Comparison of ENCODE assay signal across 18 cellular contexts in genomic region chr1:3911981-3912808, GRCh38.
"Had no signal": no experiment of that assay in that cellular context is flagged by ENCODE, and none has a peak within 500 bp of the region (broad histone marks: within the 10 kb centered on the region; RNA-seq: fewer than 3 reads in every experiment).

No MANE protein-coding gene starts in this region.

- H3K4me1 ChIP-seq: psoas muscle had no signal

- H3K9me3 ChIP-seq: psoas muscle had no signal

- H3K27ac ChIP-seq: cardiac muscle cell, dorsolateral prefrontal cortex, psoas muscle had no signal

- H3K4me3 ChIP-seq: cardiac muscle cell, dorsolateral prefrontal cortex, psoas muscle, skin epidermis had no signal

- H3K4me3 Mint-ChIP-seq: activated T-cell treated with anti-CD3 and anti-CD28 coated beads, Interleukin-2, amount 50 U/mL, for 72 hours; nephron progenitor cell; stimulated activated naive CD8-positive, alpha-beta T cell treated with anti-CD3 and anti-CD28 coated beads, Interleukin-15, amount 100 ng/mL, for 72 hours; type B pancreatic cell had no signal

- H3K27ac Mint-ChIP-seq: activated naive CD4-positive, alpha-beta T cell treated with anti-CD3 and anti-CD28 coated beads, Interleukin-2, amount 50 U/mL, for 72 hours; activated T-cell treated with anti-CD3 and anti-CD28 coated beads, Interleukin-2, amount 50 U/mL, for 72 hours; nephron progenitor cell; type B pancreatic cell had no signal

- H3K36me3 Mint-ChIP-seq: activated naive CD4-positive, alpha-beta T cell treated with anti-CD3 and anti-CD28 coated beads, Interleukin-2, amount 50 U/mL, for 72 hours; type B pancreatic cell had no signal

- ATAC-seq: activated CD4-positive, CD25-positive, alpha-beta regulatory T cell treated with anti-CD3 and anti-CD28 coated beads, Interleukin-2, amount 50 U/mL, for 24 hours; psoas muscle; right cardiac atrium; stimulated activated naive CD8-positive, alpha-beta T cell treated with anti-CD3 and anti-CD28 coated beads, Interleukin-15, amount 100 ng/mL, for 72 hours had no signal

- H3K9me3 Mint-ChIP-seq: activated naive CD4-positive, alpha-beta T cell treated with anti-CD3 and anti-CD28 coated beads, Interleukin-2, amount 50 U/mL, for 72 hours; activated T-cell treated with anti-CD3 and anti-CD28 coated beads, Interleukin-2, amount 50 U/mL, for 72 hours; nephron progenitor cell; stimulated activated naive CD8-positive, alpha-beta T cell treated with anti-CD3 and anti-CD28 coated beads, Interleukin-15, amount 100 ng/mL, for 72 hours; type B pancreatic cell had no signal

- DNase-seq: activated gamma-delta T cell treated with Interleukin-2 at 50 U/mL for 16 hours; activated T-cell treated with anti-CD3 and anti-CD28 coated beads, Interleukin-2, amount 50 U/mL, for 72 hours; amniotic stem cell; foreskin fibroblast; nephron progenitor cell; psoas muscle; right cardiac atrium; stimulated activated CD4-positive, alpha-beta T cell treated with anti-CD3 and anti-CD28 coated beads, Interleukin-15, amount 100 ng/mL, for 24 hours; stimulated activated CD4-positive, alpha-beta T cell treated with anti-CD3 and anti-CD28 coated beads, Interleukin-2, amount 100 ng/mL, for 48 hours; stimulated activated naive CD8-positive, alpha-beta T cell treated with anti-CD3 and anti-CD28 coated beads, Interleukin-15, amount 100 ng/mL, for 72 hours; T-helper 1 cell; T1000 had no signal

- H3K36me3 ChIP-seq: cardiac muscle cell had no signal
